15 cellular contexts compared by ENCODE assay signal in the genomic region with DNA sequence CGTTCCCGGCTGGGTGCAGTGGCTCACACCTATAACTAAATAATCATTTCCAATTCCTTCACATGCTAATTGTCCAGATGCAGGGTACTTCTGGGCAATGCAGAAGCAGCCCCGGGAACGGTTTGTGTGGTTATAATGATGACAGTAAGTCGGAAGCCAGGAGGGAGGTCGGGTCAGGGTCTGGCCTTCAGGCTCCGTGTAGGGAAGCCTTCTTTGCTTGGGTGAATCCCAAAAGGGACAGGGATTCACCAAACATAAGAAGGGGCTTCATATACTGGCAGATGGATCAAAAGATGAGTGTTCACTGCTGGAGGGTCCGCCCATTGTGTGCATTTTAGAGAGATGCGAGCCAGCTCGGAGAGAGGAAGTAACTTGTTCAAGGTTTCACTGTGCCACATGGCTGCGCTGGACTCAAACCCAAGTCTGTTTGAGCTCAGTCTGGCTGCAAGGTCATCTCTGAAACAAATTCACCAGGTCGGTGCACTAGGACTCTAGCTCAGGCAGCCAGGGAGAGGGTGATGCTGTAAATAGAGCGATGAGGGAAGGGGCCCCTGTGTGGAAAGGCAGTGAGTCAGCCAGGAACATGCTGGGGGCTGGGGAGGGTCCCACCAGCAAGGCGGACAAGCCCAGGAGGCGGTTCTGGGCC. TPM values are rescaled to one million over a fixed set of nuclear protein-coding genes. Genes with fewer than 3 reads are reported as not detected.
DNase-seq lines count a peak whose midpoint lies in the region; ATAC-seq and TF ChIP-seq lines count a peak whose summit lies in the region.
"Had no signal": no experiment of that assay in that cellular context is flagged by ENCODE, and none has a peak within 500 bp of the region (broad histone marks: within the 10 kb centered on the region; RNA-seq: fewer than 3 reads in every experiment).

No MANE protein-coding gene starts in this region.

- ATAC-seq in SK-N-SH treated with all-trans-retinoic acid at 6 μM for 48 hours (no peak), GM23338 (no peak), HG02610 (IDR thresholded peaks at IDR 0.05; ENCODE audit: unreplicated experiment) (no peak), HG02885 (IDR thresholded peaks at IDR 0.05; ENCODE audit: poor library complexity, unreplicated experiment) (no peak)
- ATAC-seq in natural killer cell treated with Interleukin-12 subunit alpha and Interleukin-12 subunit beta and Interleukin-15 and Interleukin-18, amount 100 ng/mL, for 72 hours = no peak
- ATAC-seq: left cardiac atrium had no signal

- H3K4me3 Mint-ChIP-seq in GM23338 = no peak overlapping the region
- peak overlapping the region; percentile 76 for H3K4me3 Mint-ChIP-seq in natural killer cell treated with Interleukin-12 subunit alpha and Interleukin-12 subunit beta and Interleukin-15 and Interleukin-18, amount 100 ng/mL, for 72 hours

- no peaks in the 10 kb centered on the region for H3K36me3 Mint-ChIP-seq in GM23338 (ENCODE audit: low read depth)
- H3K36me3 Mint-ChIP-seq in natural killer cell treated with Interleukin-12 subunit alpha and Interleukin-12 subunit beta and Interleukin-15 and Interleukin-18, amount 100 ng/mL, for 72 hours = no peaks in the 10 kb centered on the region

- H3K9me2 ChIP-seq in SK-N-SH (no peaks in the 10 kb centered on the region), GM23338 (ENCODE audit: insufficient read depth) (no peaks in the 10 kb centered on the region)

- no peaks in the 10 kb centered on the region for H3K9me3 Mint-ChIP-seq in GM23338
- no peaks in the 10 kb centered on the region for H3K9me3 Mint-ChIP-seq in natural killer cell treated with Interleukin-12 subunit alpha and Interleukin-12 subunit beta and Interleukin-15 and Interleukin-18, amount 100 ng/mL, for 72 hours

- H3K27ac Mint-ChIP-seq in GM23338 = no peak overlapping the region
- peak overlapping the region; percentile 96 to 97 for H3K27ac Mint-ChIP-seq in natural killer cell treated with Interleukin-12 subunit alpha and Interleukin-12 subunit beta and Interleukin-15 and Interleukin-18, amount 100 ng/mL, for 72 hours

- H3K9ac ChIP-seq in SK-N-SH = no peak overlapping the region
- H3K9ac ChIP-seq: parathyroid adenoma had no signal

- H3K4me1 ChIP-seq in SK-N-SH (ENCODE audit: control insufficient read depth in 1 of 2, insufficient read depth in 2 of 2, low read depth in 1 of 2, low read length in 1 of 2) (peaks cover 0 to 6% of the 10 kb centered on the region in 2 experiments; a peak in 2 of 4 replicates), GM23338 (ENCODE audit: insufficient read depth) (peaks cover 21% of the 10 kb centered on the region)
- H3K4me1 ChIP-seq: parathyroid adenoma had no signal

- H3K27ac ChIP-seq in SK-N-SH (ENCODE audit: low read depth in 2 of 2, low read length in 1 of 2) (no peak overlapping the region), GM23338 (ENCODE audit: low read depth) (no peak overlapping the region)
- H3K27ac ChIP-seq: parathyroid adenoma had no signal

- TF ChIP-seq EP300 in SK-N-SH (IDR thresholded peaks at IDR 0.05; ENCODE audit: borderline replicate concordance in 1 of 2, low read depth in 1 of 2, low read length in 1 of 2) = no peak

- DNase-seq in SK-N-SH (no peak), GM23338 (ENCODE audit: low spot score) (no peak), UCSD-AML1 (lab: John Stamatoyannopoulos, UW; ENCODE audit: unreplicated experiment) (peak; percentile 64), hippocampal formation (lab: John Stamatoyannopoulos, UW) (no peak)
- DNase-seq in natural killer cell treated with Interleukin-12 subunit alpha and Interleukin-12 subunit beta and Interleukin-15 and Interleukin-18, amount 100 ng/mL, for 72 hours (ENCODE audit: low spot score) = no peak
- DNase-seq: 8988T, H7, left cardiac atrium, NCI-H1048, NCI-H524 treated with DMSO at 0.1 percent for 48 hours had no signal

- H4K20me1 ChIP-seq in SK-N-SH (ENCODE audit: insufficient read depth) (no peaks in the 10 kb centered on the region), GM23338 (replicated peaks; ENCODE audit: insufficient read depth) (no peaks in the 10 kb centered on the region)

- H3K27me3 ChIP-seq in SK-N-SH (ENCODE audit: insufficient read depth) (peaks cover 6% of the 10 kb centered on the region), GM23338 (ENCODE audit: insufficient read depth) (peaks cover 6% of the 10 kb centered on the region; the same call in 1 of the 2 replicates)
- H3K27me3 ChIP-seq: tibial artery had no signal

- H3K79me2 ChIP-seq in SK-N-SH (ENCODE audit: insufficient read depth) = no peaks in the 10 kb centered on the region
- no peaks in the 10 kb centered on the region for H3K79me2 ChIP-seq in GM23338 (replicated peaks; ENCODE audit: insufficient read depth)
- H3K79me2 ChIP-seq: parathyroid adenoma had no signal

- H3F3A ChIP-seq in SK-N-SH (replicated peaks; ENCODE audit: insufficient read depth) = peaks cover 4% of the 10 kb centered on the region
- H3F3A ChIP-seq in GM23338 (replicated peaks; ENCODE audit: low read depth) = peaks cover 13% of the 10 kb centered on the region

- H3K4me2 ChIP-seq in SK-N-SH (no peak overlapping the region), GM23338 (no peak overlapping the region)

- peaks cover 5% of the 10 kb centered on the region for H3K27me3 Mint-ChIP-seq in GM23338 (ENCODE audit: insufficient read depth, low read depth, poor library complexity)
- H3K27me3 Mint-ChIP-seq in natural killer cell treated with Interleukin-12 subunit alpha and Interleukin-12 subunit beta and Interleukin-15 and Interleukin-18, amount 100 ng/mL, for 72 hours = no peaks in the 10 kb centered on the region

- H2AFZ ChIP-seq in SK-N-SH (ENCODE audit: low read depth) = no peak overlapping the region
- peak overlapping the region; percentile 43; the same call in 1 of the 2 replicates for H2AFZ ChIP-seq in GM23338
- H2AFZ ChIP-seq: parathyroid adenoma had no signal

- TF ChIP-seq RAD21 in SK-N-SH (IDR thresholded peaks at IDR 0.05; ENCODE audit: low read length) = 0 out of 2 replicates have a peak, but pooled peaks have one; percentile 2

- CTCF ChIA-PET in SK-N-SH (lab: Yijun Ruan, JAX) = interaction anchor here (0.8 to 3.2 kb wide), 5 partner anchors 15 to 293 kb away, joined by 3 to 7 read pairs (median 3); no protein-coding TSS in a partner anchor

- H3K4me3 ChIP-seq in SK-N-SH (ENCODE audit: low read depth in 2 of 2, low read length in 1 of 2) (no peak overlapping the region), GM23338 (no peak overlapping the region)
- H3K4me3 ChIP-seq: tibial artery had no signal

- WGBS in SK-N-SH (ENCODE audit: low lambda C conversion rate) = 75% methylated on average over 12 of the region's 15 CpGs

- TF ChIP-seq CTCF in SK-N-SH (IDR thresholded peaks at IDR 0.05) (no peak), GM23338 (conservative IDR thresholded peaks at IDR 0.05; ENCODE audit: low read depth in 2 of 2) (peak in 1 of 2 experiments; percentile 35; a peak in 2 of 4 replicates)

- no peaks in the 10 kb centered on the region for H3K9me3 ChIP-seq in SK-N-SH
- H3K9me3 ChIP-seq: tibial artery had no signal

- H3K36me3 ChIP-seq in SK-N-SH (replicated peaks in 1 of 2; ENCODE audit: control insufficient read depth in 1 of 2, insufficient read depth in 2 of 2, low read length in 1 of 2) (no peaks in the 10 kb centered on the region), GM23338 (ENCODE audit: insufficient read depth) (no peaks in the 10 kb centered on the region)
- H3K36me3 ChIP-seq: tibial artery had no signal

- POLR2A ChIA-PET in SK-N-SH (lab: Yijun Ruan, JAX) = no interaction called here

- H3K4me1 Mint-ChIP-seq in GM23338 = peaks cover 24% of the 10 kb centered on the region; the same call in 2 of the 3 replicates
- H3K4me1 Mint-ChIP-seq in natural killer cell treated with Interleukin-12 subunit alpha and Interleukin-12 subunit beta and Interleukin-15 and Interleukin-18, amount 100 ng/mL, for 72 hours (ENCODE audit: low read depth in 2 of 2) = peaks cover 26 to 30% of the 10 kb centered on the region in 2 donors

TF ChIP-seq in SK-N-SH, 30 proteins besides CTCF, POLR2A, EP300 and RAD21 (continues in another document):
- TF ChIP-seq EZH2phosphoT487 (IDR thresholded peaks at IDR 0.05; ENCODE audit: borderline replicate concordance, low read depth) = no peak

TF ChIP-seq in SK-N-SH treated with all-trans-retinoic acid at 6 μM for 48 hours, 23 proteins besides CTCF, POLR2A, EP300 and RAD21 (continues in another document):
- no peak for TF ChIP-seq TOX (CRISPR knock-in tag; IDR thresholded peaks at IDR 0.05; ENCODE audit: borderline replicate concordance)
- TF ChIP-seq SNAI2 (CRISPR knock-in tag; IDR thresholded peaks at IDR 0.05) = no peak
- TF ChIP-seq ZNF70 (CRISPR knock-in tag; IDR thresholded peaks at IDR 0.05) = no peak
- no peak for TF ChIP-seq ISL1 (CRISPR knock-in tag; IDR thresholded peaks at IDR 0.05)
- no peak for TF ChIP-seq ZC3H10 (CRISPR knock-in tag; IDR thresholded peaks at IDR 0.05)

TF ChIP-seq in GM23338, 12 proteins besides CTCF, POLR2A, EP300 and RAD21:
- no peak for TF ChIP-seq ZNF331 (CRISPR knock-in tag; IDR thresholded peaks at IDR 0.05; ENCODE audit: low read depth)
- TF ChIP-seq JUNB (IDR thresholded peaks at IDR 0.05; ENCODE audit: unreplicated experiment) = no peak

RNA-seq across cellular contexts. Expression of a gene that starts 4.8 kb away (rescaled TPM):
- 5.7 and 7.7 TPM in 2 replicates for polyA plus RNA-seq in SK-N-SH (2012; rRNA removed)
- 7.1 and 7.2 TPM in 2 replicates for polyA plus RNA-seq in SK-N-SH (2012; cell fraction: cytosol; rRNA removed)
- 4.6 and 9.7 TPM in 2 replicates for polyA plus RNA-seq in SK-N-SH (2012; cell fraction: nucleus; rRNA removed)
- total RNA-seq in GM23338 (2014; rRNA removed; shearing (Covaris generic)) = 34.9 and 45.1 TPM in 2 replicates
- polyA plus RNA-seq in GM23338 (2016; fragmentation: Nextera tagmentation; extraction: Ambion mirVana) = 12.3 and 14.3 TPM in 2 replicates
- total RNA-seq in natural killer cell treated with Interleukin-12 subunit alpha and Interleukin-12 subunit beta and Interleukin-15 and Interleukin-18, amount 100 ng/mL, for 72 hours = 10 to 100 TPM; 19.5 to 20.6 TPM
